8 cellular contexts compared by ENCODE assay signal in the genomic region with DNA sequence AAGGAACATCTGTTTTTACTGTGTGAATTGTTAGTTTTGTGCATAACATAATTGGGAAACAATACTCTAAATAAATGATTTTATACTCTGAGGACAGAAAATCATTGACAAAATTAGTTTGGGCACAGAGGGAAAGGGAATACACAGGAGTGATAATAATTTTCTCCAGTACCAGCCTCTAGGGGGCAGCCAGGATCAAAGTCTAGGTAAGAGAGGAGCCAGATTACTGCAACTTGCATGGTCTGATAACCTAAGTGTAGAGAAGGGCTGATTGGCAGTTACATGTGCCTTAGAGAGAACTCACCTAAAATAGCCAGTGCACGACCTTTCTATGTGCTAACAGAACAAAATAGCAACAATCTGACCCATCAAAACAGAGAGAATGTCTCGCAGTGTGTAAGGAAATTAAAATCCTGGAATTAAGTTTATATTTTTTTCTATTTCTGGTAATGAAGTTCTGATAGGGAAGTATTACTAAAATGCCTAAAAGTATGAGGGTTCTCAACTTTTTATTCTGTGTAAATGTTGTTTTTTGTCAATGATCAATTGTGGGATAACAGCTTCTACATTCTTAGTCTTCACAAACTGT.
DNase-seq lines count a peak whose midpoint lies in the region; ATAC-seq and TF ChIP-seq lines count a peak whose summit lies in the region.

No MANE protein-coding gene starts in this region.

- H3K9me3 ChIP-seq in HAP-1, result no peaks in the 10 kb centered on the region
- no peaks in the 10 kb centered on the region for H3K9me3 ChIP-seq in transverse colon

- no peaks in the 10 kb centered on the region for H3K9me3 Mint-ChIP-seq in endothelial cell (ENCODE audit: unreplicated experiment)
- H3K9me3 Mint-ChIP-seq in naive B cell, result no peaks in the 10 kb centered on the region

- DNase-seq in NCI-H1436 (lab: John Stamatoyannopoulos, UW), result peak; percentile 37
- DNase-seq in NCI-H1436 treated with DMSO at 0.1 percent for 48 hours (lab: John Stamatoyannopoulos, UW), result no peak
- peak; percentile 57 to 85 for DNase-seq in HAP-1 (ENCODE audit: low spot score in 2 of 2)
- DNase-seq in NCI-H1694 treated with DMSO at 0.1 percent for 48 hours (lab: John Stamatoyannopoulos, UW), result peak; percentile 38
- DNase-seq in endothelial cell (ENCODE audit: low spot score), result peak; percentile 69
- DNase-seq in naive B cell, result peak; percentile 27
- peak; percentile 50 for DNase-seq in transverse colon

- 51 to 61% methylated on average over 2 of the region's 2 CpGs for WGBS in transverse colon (ENCODE audit: low coverage in 1 of 2), 2 donors

- TF ChIP-seq EP300 in transverse colon (IDR thresholded peaks at IDR 0.05; ENCODE audit: low read depth), result no peak

- H3K4me1 ChIP-seq in HAP-1, result peaks cover 23% of the 10 kb centered on the region
- H3K4me1 ChIP-seq in transverse colon, result no peaks in the 10 kb centered on the region

- no peak overlapping the region for H3K27ac Mint-ChIP-seq in endothelial cell (ENCODE audit: unreplicated experiment)
- peak overlapping the region in 1 of 6 donors; percentile 43 for H3K27ac Mint-ChIP-seq in naive B cell

- peaks cover 4% of the 10 kb centered on the region for H3K36me3 Mint-ChIP-seq in endothelial cell (ENCODE audit: low read depth, unreplicated experiment)
- peaks cover under 1 to 8% of the 10 kb centered on the region in 2 donors for H3K36me3 Mint-ChIP-seq in naive B cell

- intact Hi-C loops in transverse colon (cut with DNase I; ENCODE audit: low total_unique reads), result no loop called here

- ATAC-seq in activated CD4-positive, CD25-positive, alpha-beta regulatory T cell treated with anti-CD3 and anti-CD28 coated beads, Interleukin-2, amount 50 U/mL, for 24 hours, result peak; percentile 55 to 70
- peak; percentile 70 to 81 for ATAC-seq in naive B cell (ENCODE audit: low read depth in 2 of 2)

- peak; percentile 65 for TF ChIP-seq CTCF in endothelial cell (IDR thresholded peaks at IDR 0.05; ENCODE audit: unreplicated experiment)
- TF ChIP-seq CTCF in transverse colon (IDR thresholded peaks at IDR 0.05), result peak; percentile 41 to 67 (median 57)

- H3K4me3 Mint-ChIP-seq in endothelial cell (ENCODE audit: unreplicated experiment) (no peak overlapping the region), naive B cell (no peak overlapping the region)

- H3K4me1 Mint-ChIP-seq in endothelial cell (ENCODE audit: unreplicated experiment) (no peaks in the 10 kb centered on the region), naive B cell (peaks cover 0 to 5% (median 4%) of the 10 kb centered on the region in 3 donors)

- no peaks in the 10 kb centered on the region for H3K27me3 ChIP-seq in HAP-1 (ENCODE audit: low read depth)
- H3K27me3 ChIP-seq in transverse colon, result no peaks in the 10 kb centered on the region

- H3K36me3 ChIP-seq in HAP-1 (replicated peaks) (0 out of 2 replicates have a peak, but pooled peaks cover 3% of the 10 kb centered on the region), transverse colon (peaks cover 0 to 5% (median 0%) of the 10 kb centered on the region in 4 donors)

- H3K27me3 Mint-ChIP-seq in endothelial cell (ENCODE audit: unreplicated experiment) (peaks cover 3% of the 10 kb centered on the region), naive B cell (no peaks in the 10 kb centered on the region)

- in situ Hi-C loops in HAP-1 (cut with MboI; ENCODE audit: low sequenced_read_pairs), result no loop called here
- in situ Hi-C loops in transverse colon (cut with MboI; ENCODE audit: low pct_ligation_motif_present in 1 of 4, low pct_unique_long_range_greater_than_20kb in 1 of 4, low sequenced_read_pairs in 3 of 4), result no loop called here

- H3K4me3 ChIP-seq in HAP-1 (no peak overlapping the region), transverse colon (no peak overlapping the region)

- TF ChIP-seq POLR2A in transverse colon (IDR thresholded peaks at IDR 0.05), result no peak

- no peak overlapping the region for H3K27ac ChIP-seq in transverse colon
